10 cellular contexts compared by ENCODE assay signal in genomic region chr1:60903591-60903990, GRCh38.
DNase-seq lines count a peak whose midpoint lies in the region; ATAC-seq and TF ChIP-seq lines count a peak whose summit lies in the region.
"Had no signal": no experiment of that assay in that cellular context is flagged by ENCODE, and none has a peak within 500 bp of the region (broad histone marks: within the 10 kb centered on the region; RNA-seq: fewer than 3 reads in every experiment).

No MANE protein-coding gene starts in this region.

- TF ChIP-seq CTCF in brain (conservative IDR thresholded peaks at IDR 0.05), result no peak
- no peak for TF ChIP-seq CTCF in OCI-LY7 (conservative IDR thresholded peaks at IDR 0.05; ENCODE audit: low read length)

- peak overlapping the region in 4 of 5 experiments; percentile 44 to 54 (median 48) for H3K4me3 Mint-ChIP-seq in brain
- H3K4me3 Mint-ChIP-seq: activated naive CD8-positive, alpha-beta T cell treated with anti-CD3 and anti-CD28 coated beads, Interleukin-2, amount 10 ng/mL, durations not matched to agents 7 days and 5 days had no signal

- peaks cover 3% of the 10 kb centered on the region for H3K27me3 Mint-ChIP-seq in brain
- H3K27me3 Mint-ChIP-seq: activated naive CD8-positive, alpha-beta T cell treated with anti-CD3 and anti-CD28 coated beads, Interleukin-2, amount 10 ng/mL, durations not matched to agents 7 days and 5 days had no signal

- no peaks in the 10 kb centered on the region for H3K36me3 Mint-ChIP-seq in brain
- H3K36me3 Mint-ChIP-seq: activated naive CD8-positive, alpha-beta T cell treated with anti-CD3 and anti-CD28 coated beads, Interleukin-2, amount 10 ng/mL, durations not matched to agents 7 days and 5 days had no signal

- no peaks in the 10 kb centered on the region for H3K36me3 ChIP-seq in subcutaneous abdominal adipose tissue (ENCODE audit: control insufficient read depth in 5 of 5, insufficient read depth in 5 of 5, low read length in 5 of 5)
- no peaks in the 10 kb centered on the region for H3K36me3 ChIP-seq in OCI-LY7 (ENCODE audit: insufficient read depth, low read length)
- H3K36me3 ChIP-seq: neutrophil had no signal

- peaks cover 55% of the 10 kb centered on the region for H3K4me1 Mint-ChIP-seq in brain
- H3K4me1 Mint-ChIP-seq: activated naive CD8-positive, alpha-beta T cell treated with anti-CD3 and anti-CD28 coated beads, Interleukin-2, amount 10 ng/mL, durations not matched to agents 7 days and 5 days had no signal

- DNase-seq in M059J (ENCODE audit: low read depth) (peak; percentile 37), left kidney (ENCODE audit: low read depth, low spot score) (peak; percentile 24), OCI-LY7 (ENCODE audit: low spot score) (no peak), GDM1 (lab: John Stamatoyannopoulos, UW) (no peak), left lobe of liver (ENCODE audit: low spot score) (no peak)
- no peak for DNase-seq in activated CD4-positive, CD25-positive, alpha-beta regulatory T cell treated with anti-CD3 and anti-CD28 coated beads, Interleukin-2, amount 50 U/mL, for 72 hours
- DNase-seq: activated naive CD8-positive, alpha-beta T cell treated with anti-CD3 and anti-CD28 coated beads, Interleukin-2, amount 10 ng/mL, durations not matched to agents 7 days and 5 days had no signal

- H3K4me3 ChIP-seq in subcutaneous abdominal adipose tissue (ENCODE audit: low read depth in 1 of 5, low read length in 5 of 5) (peak overlapping the region in 1 of 5 donors; percentile 4), OCI-LY7 (ENCODE audit: low read depth, low read length, poor library complexity, severe bottlenecking) (no peak overlapping the region)

- H4K20me1 ChIP-seq in OCI-LY7 (ENCODE audit: insufficient read depth, low read length), result no peaks in the 10 kb centered on the region

- H3K4me2 ChIP-seq in OCI-LY7 (ENCODE audit: low read length), result no peak overlapping the region

- H3K27ac ChIP-seq in subcutaneous abdominal adipose tissue (ENCODE audit: low read depth, low read length), result peak overlapping the region; percentile 56
- no peak overlapping the region for H3K27ac ChIP-seq in OCI-LY7 (ENCODE audit: low read depth, low read length, poor library complexity, severe bottlenecking)
- H3K27ac ChIP-seq: neutrophil had no signal

- no peak for ATAC-seq in left lobe of liver

- POLR2A ChIA-PET in OCI-LY7 (lab: Charles Lee), result interaction anchor here (0.7 kb wide), 1 partner anchor 265 kb away, joined by 3 read pairs; no protein-coding TSS in a partner anchor

- H3K9me2 ChIP-seq in OCI-LY7 (ENCODE audit: insufficient read depth, low read length), result no peaks in the 10 kb centered on the region

- H3K79me2 ChIP-seq in OCI-LY7 (ENCODE audit: insufficient read depth, low read depth, low read length), result no peaks in the 10 kb centered on the region

- H3K9ac ChIP-seq in subcutaneous abdominal adipose tissue (ENCODE audit: low read length in 5 of 5), result peak overlapping the region in 2 of 5 donors; percentile 16 to 22

- H3K27me3 ChIP-seq in subcutaneous abdominal adipose tissue (ENCODE audit: control insufficient read depth in 5 of 5, insufficient read depth in 4 of 5, low read length in 5 of 5), result no peaks in the 10 kb centered on the region
- H3K27me3 ChIP-seq: neutrophil had no signal

- H3K27ac Mint-ChIP-seq in brain, result peak overlapping the region; percentile 67 to 96 (median 93)
- H3K27ac Mint-ChIP-seq: activated naive CD8-positive, alpha-beta T cell treated with anti-CD3 and anti-CD28 coated beads, Interleukin-2, amount 10 ng/mL, durations not matched to agents 7 days and 5 days had no signal

- BruUV-seq in OCI-LY7 (replicated peaks; lab: Mats Ljungman, UMichigan), result no TSS peak

- no peaks in the 10 kb centered on the region for H3K9me3 Mint-ChIP-seq in brain
- H3K9me3 Mint-ChIP-seq: activated naive CD8-positive, alpha-beta T cell treated with anti-CD3 and anti-CD28 coated beads, Interleukin-2, amount 10 ng/mL, durations not matched to agents 7 days and 5 days had no signal

- H3K4me1 ChIP-seq in subcutaneous abdominal adipose tissue (ENCODE audit: control insufficient read depth in 5 of 5, insufficient read depth in 5 of 5, low read length in 5 of 5) (peaks cover 0 to 34% (median 28%) of the 10 kb centered on the region in 5 donors), OCI-LY7 (ENCODE audit: insufficient read depth, low read length, poor library complexity, severe bottlenecking) (no peaks in the 10 kb centered on the region)

- intact Hi-C loops in OCI-LY7 (cut with micrococcal nuclease; ENCODE audit: unreplicated experiment), result no loop called here

- H2AFZ ChIP-seq in OCI-LY7 (ENCODE audit: low read length), result no peak overlapping the region

- H3K9me3 ChIP-seq in subcutaneous abdominal adipose tissue (ENCODE audit: control insufficient read depth in 5 of 5, low read length in 5 of 5), result no peaks in the 10 kb centered on the region
- no peaks in the 10 kb centered on the region for H3K9me3 ChIP-seq in OCI-LY7 (ENCODE audit: low read length)
- H3K9me3 ChIP-seq: neutrophil had no signal

- CTCF ChIA-PET in OCI-LY7 (lab: Charles Lee; ENCODE audit: unreplicated experiment), result no interaction called here

Comparison
In these comparisons a context has a peak if more than half of its experiments do, and no peak if none do; other contexts are left out.
1. DNase-seq: peak in M059J (single experiment) and left kidney (single experiment); none in OCI-LY7 (single experiment), GDM1 (single experiment), left lobe of liver (single experiment) and activated CD4-positive, CD25-positive, alpha-beta regulatory T cell treated with anti-CD3 and anti-CD28 coated beads, Interleukin-2, amount 50 U/mL, for 72 hours (single experiment).